ENCODE assay signal across 1 cellular context in genomic region chr11:64559351-64560138, GRCh38.
TF ChIP-seq lines count a peak whose summit lies in the region.

No MANE protein-coding gene starts in this region.

TF ChIP-seq in GM23338, 12 proteins besides CTCF, POLR2A, EP300 and RAD21 (continued from another document):
- TF ChIP-seq REST (IDR thresholded peaks at IDR 0.05; ENCODE audit: unreplicated experiment): no peak
- TF ChIP-seq ZNF462 (CRISPR knock-in tag; IDR thresholded peaks at IDR 0.05): no peak
- TF ChIP-seq NANOG (IDR thresholded peaks at IDR 0.05; ENCODE audit: borderline replicate concordance): no peak
- no peak for TF ChIP-seq ZNF114 (CRISPR knock-in tag; IDR thresholded peaks at IDR 0.05)
- no peak for TF ChIP-seq EZH2phosphoT487 (IDR thresholded peaks at IDR 0.05; ENCODE audit: unreplicated experiment)
- TF ChIP-seq STAT1 (IDR thresholded peaks at IDR 0.05; ENCODE audit: unreplicated experiment): no peak
